In genomic region chr10:70302292-70302691, GRCh38 we compare ENCODE assay signal across 15 cellular contexts. TPM values are rescaled to one million over a fixed set of nuclear protein-coding genes. Genes with fewer than 3 reads are reported as not detected.
DNase-seq lines count a peak whose midpoint lies in the region; ATAC-seq and TF ChIP-seq lines count a peak whose summit lies in the region.
"Had no signal": no experiment of that assay in that cellular context is flagged by ENCODE, and none has a peak within 500 bp of the region (broad histone marks: within the 10 kb centered on the region; RNA-seq: fewer than 3 reads in every experiment).

No MANE protein-coding gene starts in this region.

- no peak for TF ChIP-seq CTCF in fibroblast of pulmonary artery (IDR thresholded peaks at IDR 0.05; ENCODE audit: low read length, missing control alignments)
- no peak for TF ChIP-seq CTCF in omental fat pad (IDR thresholded peaks at IDR 0.05)
- no peak for TF ChIP-seq CTCF in suprapubic skin (IDR thresholded peaks at IDR 0.05)

- WGBS in suprapubic skin = 48% methylated on average over 3 of the region's 3 CpGs

- no peak overlapping the region for H3K4me3 ChIP-seq in fibroblast of pulmonary artery (replicated peaks; ENCODE audit: low read depth, low read length)
- no peak overlapping the region for H3K4me3 ChIP-seq in suprapubic skin
- H3K4me3 ChIP-seq: GM23338 had no signal

- TF ChIP-seq EP300 in suprapubic skin (IDR thresholded peaks at IDR 0.05) = no peak

- no peaks in the 10 kb centered on the region for H3K36me3 ChIP-seq in suprapubic skin

- no peak for TF ChIP-seq POLR2A in suprapubic skin (IDR thresholded peaks at IDR 0.05)

- no peaks in the 10 kb centered on the region for H3K9me3 ChIP-seq in suprapubic skin

- H3K27me3 ChIP-seq in suprapubic skin = no peaks in the 10 kb centered on the region

- no peaks in the 10 kb centered on the region for H3K4me1 ChIP-seq in suprapubic skin

- H3K27ac ChIP-seq in suprapubic skin = no peak overlapping the region

- ATAC-seq in omental fat pad (ENCODE audit: low FRiP score) = peak; percentile 87
- no peak for ATAC-seq in HG03432 (IDR thresholded peaks at IDR 0.05; ENCODE audit: unreplicated experiment)
- ATAC-seq: GM23338; stimulated activated naive B cell treated with anti-CD40 and anti-IgM and Interleukin-4, amounts not matched to agents 10 μg/mL and 1 μg/mL and 100 μg/mL, for 72 hours had no signal

- DNase-seq in AML-193 (lab: John Stamatoyannopoulos, UW) (peak; percentile 96 to 97), NOMO-1 treated with dmso at 0.1 percent for 144 hours (lab: John Stamatoyannopoulos, UW; ENCODE audit: unreplicated experiment) (peak; percentile 86), fibroblast of pulmonary artery (ENCODE audit: low read depth) (peak; percentile 86), omental fat pad (ENCODE audit: low spot score) (no peak), NCI-H2227 treated with DMSO at 0.1 percent for 48 hours (lab: John Stamatoyannopoulos, UW) (no peak), superior temporal gyrus (ENCODE audit: extremely low spot score) (no peak), suprapubic skin (ENCODE audit: low spot score in 2 of 2) (no peak)
- DNase-seq: activated CD4-positive, alpha-beta T cell treated with anti-CD3 and anti-CD28 coated beads for 4 hours; activated naive CD4-positive, alpha-beta T cell; CD4-positive, CD25-positive, alpha-beta regulatory T cell; stimulated activated naive B cell treated with anti-CD40 and anti-IgM and Interleukin-4, amounts not matched to agents 10 μg/mL and 1 μg/mL and 100 μg/mL, for 72 hours had no signal

RNA-seq across cellular contexts. Expression of gene NPFFR1, which starts 18.5 kb away (rescaled TPM):
- 1 to 10 TPM in 1 of 4 donors, under 1 TPM in 2, not detected in 1; 0.19 to 3.4 (median 0.60) TPM for total RNA-seq in omental fat pad
- total RNA-seq in suprapubic skin = under 1 TPM; 0.08 to 0.53 (median 0.23) TPM
- total RNA-seq: CD4-positive, CD25-positive, alpha-beta regulatory T cell; NCI-H460; SK-MEL-5 had no signal

Comparison
In these comparisons a context has a peak if more than half of its experiments do, and no peak if none do; other contexts are left out.
1. DNase-seq: peak in AML-193 (2 of 2), NOMO-1 treated with dmso at 0.1 percent for 144 hours (single experiment) and fibroblast of pulmonary artery (single experiment); none in omental fat pad (single experiment), NCI-H2227 treated with DMSO at 0.1 percent for 48 hours (single experiment), superior temporal gyrus (single experiment) and suprapubic skin (0 of 2).